1 cellular context compared by ENCODE assay signal in the genomic region with DNA sequence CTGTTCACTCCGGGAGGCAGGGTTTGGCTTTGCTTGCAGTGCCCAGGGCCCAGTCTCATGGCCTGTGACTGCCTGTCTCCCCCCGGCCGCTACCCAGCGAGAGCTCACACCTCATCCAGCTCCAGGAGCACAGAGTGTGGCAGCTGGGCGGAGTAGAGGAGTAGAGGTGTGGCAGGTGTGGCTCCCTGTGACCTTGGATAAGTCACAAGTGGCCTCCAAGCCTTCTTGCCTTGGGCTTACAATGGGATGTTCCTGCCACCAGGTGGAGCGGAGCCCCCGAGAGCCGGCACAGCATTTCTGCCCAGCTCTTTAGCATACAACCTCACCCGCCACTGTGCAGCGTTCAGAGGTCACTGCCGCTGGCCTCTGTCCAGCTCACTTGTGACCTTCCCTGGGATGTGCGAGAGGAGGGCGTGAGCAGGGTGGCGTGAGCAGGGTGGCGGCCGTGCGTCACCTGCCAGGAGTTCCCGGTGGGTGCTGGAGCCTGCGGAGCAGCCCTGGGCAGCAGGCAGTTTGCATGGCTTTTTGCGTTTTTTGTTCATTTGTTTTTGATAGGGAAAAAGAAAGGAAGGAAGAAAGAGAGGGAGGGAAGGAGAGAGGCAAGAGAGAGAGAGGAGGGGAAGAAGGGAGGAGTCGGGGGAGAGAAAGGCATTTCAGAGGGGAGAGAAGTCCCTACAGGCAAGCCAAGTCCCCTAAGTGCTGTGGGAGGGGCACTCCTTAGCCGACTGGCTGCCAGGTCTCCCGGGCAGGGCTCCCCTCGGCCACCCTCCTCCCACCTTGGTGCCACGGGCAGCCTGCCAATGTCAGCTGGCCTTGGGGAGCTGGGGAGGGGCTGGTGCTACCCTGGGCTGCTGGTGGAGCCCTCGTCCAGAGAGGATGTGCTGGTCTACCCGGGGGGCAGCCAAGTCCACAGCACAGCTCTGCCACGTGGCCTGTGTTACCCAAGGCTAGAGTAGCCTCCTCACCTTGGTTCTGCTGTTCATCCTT.
A peak's percentile ranks its signal among the peaks of the same experiment; 100 is the strongest.
TF ChIP-seq lines count a peak whose summit lies in the region.

No MANE protein-coding gene starts in this region.

TF ChIP-seq in HepG2, 621 proteins besides CTCF, POLR2A, EP300 and RAD21 (continued from another document and continues in another):
- TF ChIP-seq, protein P1, sequence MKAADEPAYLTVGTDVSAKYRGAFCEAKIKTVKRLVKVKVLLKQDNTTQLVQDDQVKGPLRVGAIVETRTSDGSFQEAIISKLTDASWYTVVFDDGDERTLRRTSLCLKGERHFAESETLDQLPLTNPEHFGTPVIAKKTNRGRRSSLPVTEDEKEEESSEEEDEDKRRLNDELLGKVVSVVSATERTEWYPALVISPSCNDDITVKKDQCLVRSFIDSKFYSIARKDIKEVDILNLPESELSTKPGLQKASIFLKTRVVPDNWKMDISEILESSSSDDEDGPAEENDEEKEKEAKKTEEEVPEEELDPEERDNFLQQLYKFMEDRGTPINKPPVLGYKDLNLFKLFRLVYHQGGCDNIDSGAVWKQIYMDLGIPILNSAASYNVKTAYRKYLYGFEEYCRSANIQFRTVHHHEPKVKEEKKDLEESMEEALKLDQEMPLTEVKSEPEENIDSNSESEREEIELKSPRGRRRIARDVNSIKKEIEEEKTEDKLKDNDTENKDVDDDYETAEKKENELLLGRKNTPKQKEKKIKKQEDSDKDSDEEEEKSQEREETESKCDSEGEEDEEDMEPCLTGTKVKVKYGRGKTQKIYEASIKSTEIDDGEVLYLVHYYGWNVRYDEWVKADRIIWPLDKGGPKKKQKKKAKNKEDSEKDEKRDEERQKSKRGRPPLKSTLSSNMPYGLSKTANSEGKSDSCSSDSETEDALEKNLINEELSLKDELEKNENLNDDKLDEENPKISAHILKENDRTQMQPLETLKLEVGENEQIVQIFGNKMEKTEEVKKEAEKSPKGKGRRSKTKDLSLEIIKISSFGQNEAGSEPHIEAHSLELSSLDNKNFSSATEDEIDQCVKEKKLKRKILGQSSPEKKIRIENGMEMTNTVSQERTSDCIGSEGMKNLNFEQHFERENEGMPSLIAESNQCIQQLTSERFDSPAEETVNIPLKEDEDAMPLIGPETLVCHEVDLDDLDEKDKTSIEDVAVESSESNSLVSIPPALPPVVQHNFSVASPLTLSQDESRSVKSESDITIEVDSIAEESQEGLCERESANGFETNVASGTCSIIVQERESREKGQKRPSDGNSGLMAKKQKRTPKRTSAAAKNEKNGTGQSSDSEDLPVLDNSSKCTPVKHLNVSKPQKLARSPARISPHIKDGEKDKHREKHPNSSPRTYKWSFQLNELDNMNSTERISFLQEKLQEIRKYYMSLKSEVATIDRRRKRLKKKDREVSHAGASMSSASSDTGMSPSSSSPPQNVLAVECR (CRISPR knock-in tag; IDR thresholded peaks at IDR 0.05; ENCODE audit: borderline replicate concordance), result peak; percentile 67; the same call in 1 of the 2 replicates
- TF ChIP-seq YY1 (IDR thresholded peaks at IDR 0.05; ENCODE audit: insufficient read depth, insufficient replicate concordance, low read depth, low read length) (peak; percentile 24), FOXP1 (IDR thresholded peaks at IDR 0.05) (no peak), FOXP1 (CRISPR knock-in tag; IDR thresholded peaks at IDR 0.05) (0 out of 2 replicates have a peak, but pooled peaks have one; percentile 25), ZNF737 (CRISPR knock-in tag; IDR thresholded peaks at IDR 0.05; ENCODE audit: borderline replicate concordance) (no peak; the same call in 1 of the 2 replicates), ZNF598 (CRISPR knock-in tag; IDR thresholded peaks at IDR 0.05; ENCODE audit: borderline replicate concordance) (no peak), ATF7 (IDR thresholded peaks at IDR 0.05) (no peak), ATF7 (CRISPR knock-in tag; IDR thresholded peaks at IDR 0.05) (peak; percentile 87), RFX5 (IDR thresholded peaks at IDR 0.05; ENCODE audit: low read depth, low read length) (no peak), KDM6A (CRISPR knock-in tag; IDR thresholded peaks at IDR 0.05; ENCODE audit: low read depth) (no peak), ZNF430 (CRISPR knock-in tag; IDR thresholded peaks at IDR 0.05) (peak; percentile 75; the same call in 1 of the 2 replicates), ZNF563 (CRISPR knock-in tag; IDR thresholded peaks at IDR 0.05) (0 out of 2 replicates have a peak, but pooled peaks have one; percentile 19), PBX3 (CRISPR knock-in tag; IDR thresholded peaks at IDR 0.05; ENCODE audit: borderline replicate concordance) (no peak), ZNF530 (CRISPR knock-in tag; IDR thresholded peaks at IDR 0.05; ENCODE audit: low read depth) (no peak), ZNF3 (CRISPR knock-in tag; IDR thresholded peaks at IDR 0.05) (no peak), ARID2 (CRISPR knock-in tag; IDR thresholded peaks at IDR 0.05; ENCODE audit: borderline replicate concordance) (no peak), ZNF20 (CRISPR knock-in tag; IDR thresholded peaks at IDR 0.05) (no peak), SAFB2 (CRISPR knock-in tag; IDR thresholded peaks at IDR 0.05; ENCODE audit: borderline replicate concordance, low read depth) (no peak), TARDBP (CRISPR knock-in tag; IDR thresholded peaks at IDR 0.05) (no peak), SMAD9 (CRISPR knock-in tag; IDR thresholded peaks at IDR 0.05) (0 out of 2 replicates have a peak, but pooled peaks have one; percentile 21), ZNF30 (CRISPR knock-in tag; IDR thresholded peaks at IDR 0.05) (no peak), SP2 (CRISPR knock-in tag; IDR thresholded peaks at IDR 0.05) (no peak), IRX3 (CRISPR knock-in tag; IDR thresholded peaks at IDR 0.05; ENCODE audit: borderline replicate concordance, low read depth) (no peak), ZNF260 (CRISPR knock-in tag; IDR thresholded peaks at IDR 0.05; ENCODE audit: borderline replicate concordance, low read depth) (no peak), ZBTB20 (CRISPR knock-in tag; IDR thresholded peaks at IDR 0.05; ENCODE audit: borderline replicate concordance, low read depth) (0 out of 2 replicates have a peak, but pooled peaks have one; percentile 50), KLF12 (CRISPR knock-in tag; IDR thresholded peaks at IDR 0.05; ENCODE audit: borderline replicate concordance) (peak; percentile 50; the same call in 1 of the 2 replicates), ZNF780A (CRISPR knock-in tag; IDR thresholded peaks at IDR 0.05) (no peak), ZNF550 (CRISPR knock-in tag; IDR thresholded peaks at IDR 0.05; ENCODE audit: borderline replicate concordance) (no peak), ZNF335 (CRISPR knock-in tag; IDR thresholded peaks at IDR 0.05) (no peak), FOXA3 (CRISPR knock-in tag; IDR thresholded peaks at IDR 0.05) (peak; percentile 61), ZNF280D (CRISPR knock-in tag; IDR thresholded peaks at IDR 0.05) (peak; percentile 80; the same call in 1 of the 2 replicates), ZNF672 (CRISPR knock-in tag; IDR thresholded peaks at IDR 0.05) (no peak), ADNP (CRISPR knock-in tag; IDR thresholded peaks at IDR 0.05) (no peak), MZF1 (CRISPR knock-in tag; IDR thresholded peaks at IDR 0.05; ENCODE audit: borderline replicate concordance) (no peak), CAMTA2 (CRISPR knock-in tag; IDR thresholded peaks at IDR 0.05; ENCODE audit: borderline replicate concordance) (no peak), NR2F1 (CRISPR knock-in tag; IDR thresholded peaks at IDR 0.05) (peak; percentile 86 to 92), CREB1 (IDR thresholded peaks at IDR 0.05) (peak; percentile 38; the same call in 1 of the 2 replicates), CREB1 (CRISPR knock-in tag; IDR thresholded peaks at IDR 0.05) (no peak), HOXA9 (CRISPR knock-in tag; IDR thresholded peaks at IDR 0.05; ENCODE audit: borderline replicate concordance) (no peak), IRF9 (CRISPR knock-in tag; IDR thresholded peaks at IDR 0.05; ENCODE audit: borderline replicate concordance) (no peak), ZNF790 (CRISPR knock-in tag; IDR thresholded peaks at IDR 0.05; ENCODE audit: borderline replicate concordance) (no peak), SRY (CRISPR knock-in tag; IDR thresholded peaks at IDR 0.05) (peak; percentile 79; the same call in 1 of the 2 replicates), KLF6 (CRISPR knock-in tag; IDR thresholded peaks at IDR 0.05) (peak; percentile 67), ZNF431 (CRISPR knock-in tag; IDR thresholded peaks at IDR 0.05; ENCODE audit: borderline replicate concordance, low read depth) (no peak), ZNF879 (CRISPR knock-in tag; IDR thresholded peaks at IDR 0.05) (no peak), KLF11 (CRISPR knock-in tag; IDR thresholded peaks at IDR 0.05) (peak; percentile 87; the same call in 1 of the 2 replicates), ZMYM4 (CRISPR knock-in tag; IDR thresholded peaks at IDR 0.05) (no peak; the same call in 1 of the 2 replicates)
- TF ChIP-seq, protein P2, sequence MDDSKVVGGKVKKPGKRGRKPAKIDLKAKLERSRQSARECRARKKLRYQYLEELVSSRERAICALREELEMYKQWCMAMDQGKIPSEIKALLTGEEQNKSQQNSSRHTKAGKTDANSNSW (CRISPR knock-in tag; IDR thresholded peaks at IDR 0.05; ENCODE audit: borderline replicate concordance), result no peak
- TF ChIP-seq, protein P3, sequence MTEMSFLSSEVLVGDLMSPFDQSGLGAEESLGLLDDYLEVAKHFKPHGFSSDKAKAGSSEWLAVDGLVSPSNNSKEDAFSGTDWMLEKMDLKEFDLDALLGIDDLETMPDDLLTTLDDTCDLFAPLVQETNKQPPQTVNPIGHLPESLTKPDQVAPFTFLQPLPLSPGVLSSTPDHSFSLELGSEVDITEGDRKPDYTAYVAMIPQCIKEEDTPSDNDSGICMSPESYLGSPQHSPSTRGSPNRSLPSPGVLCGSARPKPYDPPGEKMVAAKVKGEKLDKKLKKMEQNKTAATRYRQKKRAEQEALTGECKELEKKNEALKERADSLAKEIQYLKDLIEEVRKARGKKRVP (CRISPR knock-in tag; IDR thresholded peaks at IDR 0.05), result no peak
- TF ChIP-seq, protein P4, sequence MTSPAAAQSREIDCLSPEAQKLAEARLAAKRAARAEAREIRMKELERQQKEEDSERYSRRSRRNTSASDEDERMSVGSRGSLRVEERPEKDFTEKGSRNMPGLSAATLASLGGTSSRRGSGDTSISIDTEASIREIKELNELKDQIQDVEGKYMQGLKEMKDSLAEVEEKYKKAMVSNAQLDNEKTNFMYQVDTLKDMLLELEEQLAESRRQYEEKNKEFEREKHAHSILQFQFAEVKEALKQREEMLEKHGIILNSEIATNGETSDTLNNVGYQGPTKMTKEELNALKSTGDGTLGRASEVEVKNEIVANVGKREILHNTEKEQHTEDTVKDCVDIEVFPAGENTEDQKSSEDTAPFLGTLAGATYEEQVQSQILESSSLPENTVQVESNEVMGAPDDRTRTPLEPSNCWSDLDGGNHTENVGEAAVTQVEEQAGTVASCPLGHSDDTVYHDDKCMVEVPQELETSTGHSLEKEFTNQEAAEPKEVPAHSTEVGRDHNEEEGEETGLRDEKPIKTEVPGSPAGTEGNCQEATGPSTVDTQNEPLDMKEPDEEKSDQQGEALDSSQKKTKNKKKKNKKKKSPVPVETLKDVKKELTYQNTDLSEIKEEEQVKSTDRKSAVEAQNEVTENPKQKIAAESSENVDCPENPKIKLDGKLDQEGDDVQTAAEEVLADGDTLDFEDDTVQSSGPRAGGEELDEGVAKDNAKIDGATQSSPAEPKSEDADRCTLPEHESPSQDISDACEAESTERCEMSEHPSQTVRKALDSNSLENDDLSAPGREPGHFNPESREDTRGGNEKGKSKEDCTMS (CRISPR knock-in tag; conservative IDR thresholded peaks at IDR 0.05), result no peak
